Comparison of ENCODE assay signal across 1 cellular context in the genomic region with DNA sequence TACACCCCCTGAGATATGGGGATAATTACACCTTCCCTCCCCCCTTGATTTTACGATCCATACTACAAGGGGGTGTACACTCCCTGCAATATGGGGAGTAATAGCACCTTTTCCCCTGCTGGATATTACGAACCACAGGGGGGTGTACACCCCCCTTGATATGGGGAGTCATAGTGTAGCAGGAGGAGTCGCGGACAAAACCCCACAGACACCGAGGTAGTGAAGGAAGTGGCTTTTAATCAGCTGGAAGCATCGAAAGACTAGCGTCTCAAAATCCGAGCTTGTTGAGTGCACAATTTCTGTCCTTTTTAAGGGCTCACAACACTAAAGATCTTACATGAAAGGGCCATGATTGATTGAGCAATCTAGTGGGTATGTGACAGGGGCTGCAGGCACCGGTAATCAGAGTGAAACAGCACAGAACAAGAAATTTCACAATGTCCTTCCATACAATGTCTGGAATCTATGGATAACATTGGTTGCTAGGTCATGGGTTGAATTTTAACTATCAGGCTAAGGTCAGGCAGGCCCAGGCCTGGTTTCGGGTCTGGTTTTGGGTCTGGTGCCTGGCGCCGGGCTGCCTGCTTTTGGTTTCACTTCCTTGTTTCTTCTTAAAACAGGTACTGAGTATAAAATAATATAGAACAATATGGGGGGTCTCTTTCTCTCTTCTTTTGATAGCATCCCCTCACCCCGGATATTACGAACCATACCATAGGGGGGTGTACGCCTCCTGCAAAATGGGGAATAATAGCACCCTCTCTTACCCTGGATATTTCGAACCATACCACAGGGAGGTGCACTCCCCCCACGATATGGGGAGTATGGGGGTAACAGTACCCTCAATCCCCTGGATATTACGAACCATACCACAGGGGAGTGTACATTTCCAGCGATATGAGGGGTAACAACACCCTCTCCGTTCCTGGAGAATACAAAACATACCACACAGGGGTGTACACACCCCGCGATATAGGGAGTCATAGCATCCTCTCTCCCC.
TF ChIP-seq lines count a peak whose summit lies in the region.

No MANE protein-coding gene starts in this region.

TF ChIP-seq in GM12878, 131 proteins besides CTCF, POLR2A, EP300 and RAD21:
- peak; percentile 72 for TF ChIP-seq DPF2 (IDR thresholded peaks at IDR 0.05)
- peak; percentile 20; the same call in 1 of the 2 replicates for TF ChIP-seq ATF7 (IDR thresholded peaks at IDR 0.05; ENCODE audit: low read depth)
- TF ChIP-seq RUNX3 (IDR thresholded peaks at IDR 0.05; ENCODE audit: low read length), result peak; percentile 16; the same call in 1 of the 2 replicates
- TF ChIP-seq NR2F1 (conservative IDR thresholded peaks at IDR 0.05), result peak; percentile 76
- peak; percentile 41 to 86; a peak in 3 of 4 replicates for TF ChIP-seq BHLHE40 (IDR thresholded peaks at IDR 0.05; ENCODE audit: borderline replicate concordance in 1 of 2, low read depth in 2 of 2, low read length in 1 of 2)
- TF ChIP-seq MEF2B (IDR thresholded peaks at IDR 0.05; ENCODE audit: partially characterized antibody, poor library complexity, severe bottlenecking), result peak; percentile 45
- TF ChIP-seq, protein P1, sequence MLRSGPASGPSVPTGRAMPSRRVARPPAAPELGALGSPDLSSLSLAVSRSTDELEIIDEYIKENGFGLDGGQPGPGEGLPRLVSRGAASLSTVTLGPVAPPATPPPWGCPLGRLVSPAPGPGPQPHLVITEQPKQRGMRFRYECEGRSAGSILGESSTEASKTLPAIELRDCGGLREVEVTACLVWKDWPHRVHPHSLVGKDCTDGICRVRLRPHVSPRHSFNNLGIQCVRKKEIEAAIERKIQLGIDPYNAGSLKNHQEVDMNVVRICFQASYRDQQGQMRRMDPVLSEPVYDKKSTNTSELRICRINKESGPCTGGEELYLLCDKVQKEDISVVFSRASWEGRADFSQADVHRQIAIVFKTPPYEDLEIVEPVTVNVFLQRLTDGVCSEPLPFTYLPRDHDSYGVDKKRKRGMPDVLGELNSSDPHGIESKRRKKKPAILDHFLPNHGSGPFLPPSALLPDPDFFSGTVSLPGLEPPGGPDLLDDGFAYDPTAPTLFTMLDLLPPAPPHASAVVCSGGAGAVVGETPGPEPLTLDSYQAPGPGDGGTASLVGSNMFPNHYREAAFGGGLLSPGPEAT (IDR thresholded peaks at IDR 0.05; ENCODE audit: low read depth), result peak; percentile 72
- 0 out of 2 replicates have a peak, but pooled peaks have one; percentile 56 for TF ChIP-seq NBN (IDR thresholded peaks at IDR 0.05)
- TF ChIP-seq MTA2 (IDR thresholded peaks at IDR 0.05; ENCODE audit: low read depth), result peak; percentile 51; the same call in 1 of the 2 replicates
- TF ChIP-seq IKZF1 (conservative IDR thresholded peaks at IDR 0.05), result peak; percentile 69
- TF ChIP-seq IKZF2 (IDR thresholded peaks at IDR 0.05), result peak; percentile 77 to 81
- TF ChIP-seq SPI1 (IDR thresholded peaks at IDR 0.05; ENCODE audit: borderline replicate concordance, insufficient read depth, low read depth, low read length), result peak; percentile 86
- peak; percentile 39; the same call in 1 of the 2 replicates for TF ChIP-seq IRF4 (IDR thresholded peaks at IDR 0.05; ENCODE audit: low read depth, low read length)
- TF ChIP-seq SKIL (IDR thresholded peaks at IDR 0.05; ENCODE audit: low read depth, poor library complexity, severe bottlenecking), result peak; percentile 87
- TF ChIP-seq, protein P2, sequence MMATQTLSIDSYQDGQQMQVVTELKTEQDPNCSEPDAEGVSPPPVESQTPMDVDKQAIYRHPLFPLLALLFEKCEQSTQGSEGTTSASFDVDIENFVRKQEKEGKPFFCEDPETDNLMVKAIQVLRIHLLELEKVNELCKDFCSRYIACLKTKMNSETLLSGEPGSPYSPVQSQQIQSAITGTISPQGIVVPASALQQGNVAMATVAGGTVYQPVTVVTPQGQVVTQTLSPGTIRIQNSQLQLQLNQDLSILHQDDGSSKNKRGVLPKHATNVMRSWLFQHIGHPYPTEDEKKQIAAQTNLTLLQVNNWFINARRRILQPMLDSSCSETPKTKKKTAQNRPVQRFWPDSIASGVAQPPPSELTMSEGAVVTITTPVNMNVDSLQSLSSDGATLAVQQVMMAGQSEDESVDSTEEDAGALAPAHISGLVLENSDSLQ (IDR thresholded peaks at IDR 0.05), result peak; percentile 63; the same call in 1 of the 2 replicates
